Comparison of ENCODE assay signal across 31 cellular contexts in genomic region chr6:118296129-118296852, GRCh38.
DNase-seq lines count a peak whose midpoint lies in the region; ATAC-seq, FAIRE-seq and TF ChIP-seq lines count a peak whose summit lies in the region.
"Had no signal": no experiment of that assay in that cellular context is flagged by ENCODE, and none has a peak within 500 bp of the region (broad histone marks: within the 10 kb centered on the region; RNA-seq: fewer than 3 reads in every experiment).

No MANE protein-coding gene starts in this region.

- no peaks in the 10 kb centered on the region for H3K79me1 ChIP-seq in mesenchymal stem cell (replicated peaks; ENCODE audit: low read length, poor library complexity, severe bottlenecking)

- H4K8ac ChIP-seq in mesenchymal stem cell (ENCODE audit: low read length): peak overlapping the region; percentile 75

- no peak overlapping the region for H2AK5ac ChIP-seq in mesenchymal stem cell (ENCODE audit: low read length, severe bottlenecking)

- H3K4me3 Mint-ChIP-seq in astrocyte (ENCODE audit: unreplicated experiment): no peak overlapping the region
- H3K4me3 Mint-ChIP-seq: activated CD4-positive, alpha-beta memory T cell treated with anti-CD3 and anti-CD28 coated beads for 36 hours; activated naive CD8-positive, alpha-beta T cell treated with anti-CD3 and anti-CD28 coated beads, Interleukin-2, amount 50 U/mL, for 24 hours; CD8-positive, alpha-beta memory T cell; immature natural killer cell; mesothelial cell of epicardium; naive thymus-derived CD8-positive, alpha-beta T cell; stimulated activated naive CD8-positive, alpha-beta T cell treated with anti-CD3 and anti-CD28 coated beads, Interleukin-15, amount 100 ng/mL, for 72 hours had no signal

- H3K14ac ChIP-seq in mesenchymal stem cell (ENCODE audit: low read length in 2 of 2): no peak overlapping the region

- no peaks in the 10 kb centered on the region for H3K27me3 ChIP-seq in astrocyte (ENCODE audit: insufficient read depth, low read length)
- no peaks in the 10 kb centered on the region for H3K27me3 ChIP-seq in heart left ventricle
- H3K27me3 ChIP-seq in mesenchymal stem cell (ENCODE audit: control insufficient read depth in 1 of 2, insufficient read depth in 1 of 2, low read length in 2 of 2): no peaks in the 10 kb centered on the region
- no peaks in the 10 kb centered on the region for H3K27me3 ChIP-seq in thoracic aorta (replicated peaks; ENCODE audit: insufficient read depth)

- in situ Hi-C loops in GM13976 (cut with MboI; ENCODE audit: low sequenced_read_pairs, unreplicated experiment): loop anchor here (25.0 kb wide), 2 partner anchors 216 to 516 kb away; no protein-coding TSS in a partner anchor

- H3K4ac ChIP-seq in mesenchymal stem cell (ENCODE audit: low read depth in 1 of 2, low read length in 2 of 2): peak overlapping the region in 1 of 2 experiments; percentile 56

- H3K4me3 ChIP-seq in astrocyte (ENCODE audit: insufficient read depth, low read depth, low read length) (no peak overlapping the region), heart left ventricle (no peak overlapping the region), mesenchymal stem cell (ENCODE audit: insufficient read depth in 1 of 2, low read depth in 1 of 2, low read length in 2 of 2) (no peak overlapping the region), thoracic aorta (no peak overlapping the region)

- no peaks in the 10 kb centered on the region for H4K20me1 ChIP-seq in astrocyte (ENCODE audit: insufficient read depth, low read length)

- H2BK120ac ChIP-seq in mesenchymal stem cell (ENCODE audit: low read depth, low read length): no peak overlapping the region

- H3K36me3 Mint-ChIP-seq in astrocyte (ENCODE audit: low read depth, unreplicated experiment): no peaks in the 10 kb centered on the region
- H3K36me3 Mint-ChIP-seq: activated CD4-positive, alpha-beta memory T cell treated with anti-CD3 and anti-CD28 coated beads for 36 hours; CD8-positive, alpha-beta memory T cell; immature natural killer cell; mesothelial cell of epicardium had no signal

- no peak overlapping the region for H3K27ac Mint-ChIP-seq in astrocyte (ENCODE audit: unreplicated experiment)
- H3K27ac Mint-ChIP-seq: activated CD4-positive, alpha-beta memory T cell treated with anti-CD3 and anti-CD28 coated beads for 36 hours; activated naive CD8-positive, alpha-beta T cell treated with anti-CD3 and anti-CD28 coated beads, Interleukin-2, amount 50 U/mL, for 24 hours; CD8-positive, alpha-beta memory T cell; immature natural killer cell; mesothelial cell of epicardium; naive thymus-derived CD8-positive, alpha-beta T cell; stimulated activated naive CD8-positive, alpha-beta T cell treated with anti-CD3 and anti-CD28 coated beads, Interleukin-15, amount 100 ng/mL, for 72 hours had no signal

- TF ChIP-seq CTCF in astrocyte (IDR thresholded peaks at IDR 0.05; ENCODE audit: insufficient read depth, low read depth, low read length) (no peak), heart left ventricle (IDR thresholded peaks at IDR 0.05) (no peak), thoracic aorta (IDR thresholded peaks at IDR 0.05) (no peak), GM13976 (IDR thresholded peaks at IDR 0.05; ENCODE audit: borderline replicate concordance, control extremely low read depth, extremely low read depth, insufficient read depth, missing control alignments) (no peak)

- no peak overlapping the region for H2BK5ac ChIP-seq in mesenchymal stem cell (ENCODE audit: low read depth, low read length, poor library complexity, severe bottlenecking)

- H3K79me2 ChIP-seq in astrocyte (ENCODE audit: insufficient read depth, low read length): no peaks in the 10 kb centered on the region

- TF ChIP-seq POLR2A in heart left ventricle (IDR thresholded peaks at IDR 0.05): no peak

- no peaks in the 10 kb centered on the region for H3K9me3 Mint-ChIP-seq in astrocyte (ENCODE audit: unreplicated experiment)
- H3K9me3 Mint-ChIP-seq: activated CD4-positive, alpha-beta memory T cell treated with anti-CD3 and anti-CD28 coated beads for 36 hours; activated naive CD8-positive, alpha-beta T cell treated with anti-CD3 and anti-CD28 coated beads, Interleukin-2, amount 50 U/mL, for 24 hours; CD8-positive, alpha-beta memory T cell; immature natural killer cell; mesothelial cell of epicardium; naive thymus-derived CD8-positive, alpha-beta T cell; stimulated activated naive CD8-positive, alpha-beta T cell treated with anti-CD3 and anti-CD28 coated beads, Interleukin-15, amount 100 ng/mL, for 72 hours had no signal

- H3K27me3 Mint-ChIP-seq in astrocyte (ENCODE audit: low read depth, unreplicated experiment): no peaks in the 10 kb centered on the region

- no peak overlapping the region for H2BK15ac ChIP-seq in mesenchymal stem cell (ENCODE audit: low read depth, poor library complexity, severe bottlenecking)

- DNase-seq in astrocyte (ENCODE audit: low read depth) (peak; percentile 50), heart left ventricle (no peak), mesenchymal stem cell (no peak), thoracic aorta (ENCODE audit: low spot score) (no peak), GM13976 (ENCODE audit: low spot score) (no peak), AG08395 (ENCODE audit: low spot score) (no peak), amygdala (lab: John Stamatoyannopoulos, UW) (no peak)
- DNase-seq: ACHN; activated CD4-positive, alpha-beta memory T cell treated with anti-CD3 and anti-CD28 coated beads for 36 hours; activated CD4-positive, alpha-beta T cell treated with anti-CD3 and anti-CD28 coated beads for 1 hour; activated naive CD4-positive, alpha-beta T cell; activated naive CD8-positive, alpha-beta T cell treated with anti-CD3 and anti-CD28 coated beads, Interleukin-2, amount 50 U/mL, for 24 hours; CD8-positive, alpha-beta memory T cell; immature natural killer cell; Karpas-422; left colon; MV-4-11; naive thymus-derived CD8-positive, alpha-beta T cell; NCI-H1436; NCI-H2081; NCI-H2227 treated with DMSO at 0.1 percent for 48 hours; NCI-H526; NK-92 treated with Interleukin-12 subunit alpha and Interleukin-12 subunit beta, amount 100 ng/mL, for 24 hours; PC-3; stimulated activated naive CD8-positive, alpha-beta T cell treated with anti-CD3 and anti-CD28 coated beads, Interleukin-15, amount 100 ng/mL, for 72 hours; T-helper 2 cell had no signal

- H3K9ac ChIP-seq in astrocyte (ENCODE audit: low read length) (no peak overlapping the region), mesenchymal stem cell (ENCODE audit: low read length) (no peak overlapping the region)

- FAIRE-seq in astrocyte (lab: Jason Lieb, UNC): no peak
- FAIRE-seq: GM19239, H1, HTR-8/SVneo had no signal

- H3K18ac ChIP-seq in mesenchymal stem cell (ENCODE audit: low read depth in 1 of 2, low read length in 2 of 2): peak overlapping the region; percentile 48 to 70

- intact Hi-C loops in heart left ventricle (cut with DNase I): loop anchor here in 3 of 10 donors (2.0 to 5.0 kb wide), 2 partner anchors 76 to 77 kb away; no protein-coding TSS in a partner anchor

- no peaks in the 10 kb centered on the region for H3K36me3 ChIP-seq in astrocyte (ENCODE audit: insufficient read depth, low read length)
- H3K36me3 ChIP-seq in heart left ventricle: no peaks in the 10 kb centered on the region
- no peaks in the 10 kb centered on the region for H3K36me3 ChIP-seq in mesenchymal stem cell (ENCODE audit: control insufficient read depth in 1 of 2, insufficient read depth in 2 of 2, low read depth in 1 of 2, low read length in 2 of 2)
- H3K36me3 ChIP-seq in thoracic aorta: no peaks in the 10 kb centered on the region

- H4K91ac ChIP-seq in mesenchymal stem cell (ENCODE audit: low read length): peak overlapping the region; percentile 72

- H3K4me1 Mint-ChIP-seq in astrocyte (ENCODE audit: low read depth, unreplicated experiment): peaks cover 3% of the 10 kb centered on the region
- H3K4me1 Mint-ChIP-seq: activated naive CD8-positive, alpha-beta T cell treated with anti-CD3 and anti-CD28 coated beads, Interleukin-2, amount 50 U/mL, for 24 hours; CD8-positive, alpha-beta memory T cell; immature natural killer cell; naive thymus-derived CD8-positive, alpha-beta T cell; stimulated activated naive CD8-positive, alpha-beta T cell treated with anti-CD3 and anti-CD28 coated beads, Interleukin-15, amount 100 ng/mL, for 72 hours had no signal

- peak overlapping the region; percentile 17 for H3K4me2 ChIP-seq in astrocyte (ENCODE audit: low read length)
- no peak overlapping the region for H3K4me2 ChIP-seq in mesenchymal stem cell (ENCODE audit: low read length, poor library complexity, severe bottlenecking)

- H3K4me1 ChIP-seq in astrocyte (ENCODE audit: insufficient read depth, low read length): no peaks in the 10 kb centered on the region
- H3K4me1 ChIP-seq in heart left ventricle: peaks cover 0 to 41% (median 7%) of the 10 kb centered on the region in 12 donors
- H3K4me1 ChIP-seq in mesenchymal stem cell (ENCODE audit: control insufficient read depth, insufficient read depth, low read depth, low read length): peaks cover 1% of the 10 kb centered on the region
- H3K4me1 ChIP-seq in thoracic aorta (ENCODE audit: control insufficient read depth in 1 of 2, low read depth in 2 of 2): peaks cover 33 to 72% of the 10 kb centered on the region in 2 donors

- peak; percentile 27 to 56 (median 40) for ATAC-seq in heart left ventricle
- ATAC-seq in thoracic aorta (ENCODE audit: insufficient number of reproducible peaks, low FRiP score, low read depth): peak; percentile 66
- no peak for ATAC-seq in HG02852 (IDR thresholded peaks at IDR 0.05; ENCODE audit: unreplicated experiment)
- ATAC-seq: activated naive CD8-positive, alpha-beta T cell treated with anti-CD3 and anti-CD28 coated beads, Interleukin-2, amount 50 U/mL, for 24 hours; left colon; naive thymus-derived CD8-positive, alpha-beta T cell; PC-3; stimulated activated naive CD8-positive, alpha-beta T cell treated with anti-CD3 and anti-CD28 coated beads, Interleukin-15, amount 100 ng/mL, for 72 hours had no signal

- WGBS in heart left ventricle, 4 donors: 31 to 39% (median 34%) methylated on average over 5 of the region's 5 CpGs
- 92% methylated on average over 5 of the region's 5 CpGs for WGBS in mesenchymal stem cell

- H2BK12ac ChIP-seq in mesenchymal stem cell (ENCODE audit: low read length in 2 of 2): peak overlapping the region; percentile 56 to 98

- H3K27ac ChIP-seq in astrocyte (ENCODE audit: low read depth, low read length) (no peak overlapping the region), heart left ventricle (peak overlapping the region; percentile 68 to 95 (median 86)), mesenchymal stem cell (ENCODE audit: low read length, poor library complexity, severe bottlenecking) (no peak overlapping the region), thoracic aorta (peak overlapping the region; percentile 88 to 96)

- H2AFZ ChIP-seq in astrocyte (ENCODE audit: low read depth, low read length): peak overlapping the region; percentile 70
- H2AFZ ChIP-seq in mesenchymal stem cell (ENCODE audit: low read depth, low read length): no peak overlapping the region

- H3K9me3 ChIP-seq in astrocyte (ENCODE audit: insufficient read depth, low read depth, low read length) (no peaks in the 10 kb centered on the region), heart left ventricle (no peaks in the 10 kb centered on the region), mesenchymal stem cell (ENCODE audit: control insufficient read depth, low read length) (no peaks in the 10 kb centered on the region), thoracic aorta (no peaks in the 10 kb centered on the region)

- H3K23ac ChIP-seq in mesenchymal stem cell (ENCODE audit: low read length in 2 of 2): peak overlapping the region in 1 of 2 experiments; percentile 41

Comparison
In these comparisons a context has a peak if more than half of its experiments do, and no peak if none do; other contexts are left out.
1. H3K27ac ChIP-seq: peak in heart left ventricle (12 of 12) and thoracic aorta (2 of 2); none in astrocyte (single experiment) and mesenchymal stem cell (single experiment).